1 cellular context compared by ENCODE assay signal in genomic region chr15:90520365-90520764, GRCh38.
TF ChIP-seq lines count a peak whose summit lies in the region.

No MANE protein-coding gene starts in this region.

TF ChIP-seq in GM23338, 12 proteins besides CTCF, POLR2A, EP300 and RAD21:
- TF ChIP-seq ETS1 (IDR thresholded peaks at IDR 0.05) = no peak
